ENCODE assay signal across 33 cellular contexts in genomic region chr5:56677693-56678092, GRCh38.
DNase-seq lines count a peak whose midpoint lies in the region; ATAC-seq and TF ChIP-seq lines count a peak whose summit lies in the region.
"Had no signal": no experiment of that assay in that cellular context is flagged by ENCODE, and none has a peak within 500 bp of the region (broad histone marks: within the 10 kb centered on the region; RNA-seq: fewer than 3 reads in every experiment).

No MANE protein-coding gene starts in this region.

- no peak overlapping the region for H3K4ac ChIP-seq in trophoblast cell (ENCODE audit: low read depth, low read length)

- H3K9ac ChIP-seq in trophoblast cell (ENCODE audit: low read length): no peak overlapping the region
- H3K9ac ChIP-seq: BLaER1 had no signal

- no peak overlapping the region for H2BK12ac ChIP-seq in trophoblast cell (ENCODE audit: low read length)

- H2AFZ ChIP-seq in trophoblast cell (ENCODE audit: insufficient read depth, low read length, poor library complexity): no peak overlapping the region
- H2AFZ ChIP-seq: hepatocyte had no signal

- no peak overlapping the region for H4K12ac ChIP-seq in trophoblast cell (ENCODE audit: low read depth, low read length)

- H3K4me2 ChIP-seq in trophoblast cell (ENCODE audit: low read length): no peak overlapping the region
- H3K4me2 ChIP-seq: BLaER1, hepatocyte had no signal

- H3K9me3 Mint-ChIP-seq in CD14-positive monocyte: peaks cover 0 to 5% (median 0%) of the 10 kb centered on the region in 7 donors
- H3K9me3 Mint-ChIP-seq: H9 had no signal

- peaks cover 4 to 6% of the 10 kb centered on the region in 2 experiments for H3K4me1 ChIP-seq in trophoblast cell (ENCODE audit: control insufficient read depth in 1 of 2, insufficient read depth in 2 of 2, low read length in 2 of 2)
- H3K4me1 ChIP-seq: colonic mucosa, gastrocnemius medialis, SJCRH30, stomach had no signal

- H3K14ac ChIP-seq in trophoblast cell (ENCODE audit: low read length): no peak overlapping the region

- H3K4me3 ChIP-seq in choroid plexus epithelial cell (ENCODE audit: low read depth, low read length): no peak overlapping the region
- H3K4me3 ChIP-seq in trophoblast cell (ENCODE audit: low read depth, low read length): no peak overlapping the region
- H3K4me3 ChIP-seq: BLaER1, colonic mucosa, gastrocnemius medialis, hepatocyte, MG63, ovary, Peyer's patch, SJCRH30, stomach, vagina had no signal

- H3K23ac ChIP-seq in trophoblast cell (ENCODE audit: low read length): no peak overlapping the region

- H2BK5ac ChIP-seq in trophoblast cell (ENCODE audit: low read depth, low read length, poor library complexity): no peak overlapping the region

- in situ Hi-C loops in KBM-7 (cut with MboI; ENCODE audit: low pct_unique_long_range_greater_than_20kb, low sequenced_read_pairs): no loop called here

- TF ChIP-seq CTCF in CD14-positive monocyte (IDR thresholded peaks at IDR 0.05): no peak
- TF ChIP-seq CTCF in choroid plexus epithelial cell (conservative IDR thresholded peaks at IDR 0.05; ENCODE audit: low read depth, low read length): no peak

- WGBS in trophoblast cell (ENCODE audit: extremely low coverage, insufficient coverage, insufficient read length): no CpG with 5 or more reads among the region's 1 CpG

- H3K36me3 ChIP-seq in trophoblast cell (ENCODE audit: control insufficient read depth in 1 of 2, insufficient read depth in 2 of 2, low read length in 2 of 2): no peaks in the 10 kb centered on the region
- H3K36me3 ChIP-seq: BLaER1, colonic mucosa, gastrocnemius medialis, MG63, ovary, Peyer's patch, SJCRH30, stomach, vagina had no signal

- peaks cover 3% of the 10 kb centered on the region for H3K79me1 ChIP-seq in trophoblast cell (ENCODE audit: low read length)

- H3K79me2 ChIP-seq in trophoblast cell (ENCODE audit: control insufficient read depth, insufficient read depth, low read length, poor library complexity): no peaks in the 10 kb centered on the region
- H3K79me2 ChIP-seq: hepatocyte had no signal

- no peaks in the 10 kb centered on the region for H3K27me3 ChIP-seq in trophoblast cell (ENCODE audit: insufficient read depth, low read length)
- H3K27me3 ChIP-seq: BLaER1, colonic mucosa, gastrocnemius medialis, hepatocyte, MG63, ovary, Peyer's patch, SJCRH30, stomach, vagina had no signal

- peaks cover 3 to 14% of the 10 kb centered on the region in 2 donors for H3K36me3 Mint-ChIP-seq in CD14-positive monocyte

- H3K27ac ChIP-seq in trophoblast cell (ENCODE audit: low read depth, low read length): no peak overlapping the region
- H3K27ac ChIP-seq: BLaER1, colonic mucosa, gastrocnemius medialis, hepatocyte, ovary, SJCRH30, stomach, vagina had no signal

- intact Hi-C loops in CD14-positive monocyte (cut with micrococcal nuclease): no loop called here

- no peak overlapping the region for H3K4me3 Mint-ChIP-seq in CD14-positive monocyte
- H3K4me3 Mint-ChIP-seq: H9 had no signal

- DNase-seq in CD14-positive monocyte (ENCODE audit: low spot score) (no peak), KBM-7 (peak; percentile 18), choroid plexus epithelial cell (ENCODE audit: low read depth) (peak; percentile 58), renal cortical epithelial cell (ENCODE audit: low read depth) (peak; percentile 51), trophoblast cell (no peak)
- DNase-seq: activated CD4-positive, alpha-beta T cell treated with anti-CD3 and anti-CD28 coated beads for 48 hours; activated CD8-positive, alpha-beta memory T cell treated with anti-CD3 and anti-CD28 coated beads for 24 hours; activated T-cell treated with anti-CD3 and anti-CD28 coated beads for 4 hours; anterior cingulate cortex; colonic mucosa; DMS153; effector memory CD4-positive, alpha-beta T cell; gastrocnemius medialis; H9; KG1; mesenchymal stem cell; MG63; NCI-H1436; NCI-H226; NCI-H526 treated with DMSO at 0.1 percent for 48 hours; NK-92 treated with Interleukin-12 subunit alpha and Interleukin-12 subunit beta, amount 100 ng/mL, for 24 hours; ovary; Peyer's patch; retina; SJCRH30; stomach; T1000 had no signal

- H2AK5ac ChIP-seq in trophoblast cell (ENCODE audit: low read length): no peak overlapping the region

- peak overlapping the region in 4 of 7 donors; percentile 35 to 85 (median 84) for H3K27ac Mint-ChIP-seq in CD14-positive monocyte
- H3K27ac Mint-ChIP-seq: activated naive CD4-positive, alpha-beta T cell treated with anti-CD3 and anti-CD28 coated beads, Interleukin-2, amount 50 U/mL, for 72 hours; H9 had no signal

- H3K9me3 ChIP-seq in trophoblast cell (ENCODE audit: insufficient read depth, low read depth, low read length): no peaks in the 10 kb centered on the region
- H3K9me3 ChIP-seq: colonic mucosa, gastrocnemius medialis, MG63, ovary, Peyer's patch, SJCRH30, stomach, vagina had no signal

- H3K18ac ChIP-seq in trophoblast cell (ENCODE audit: low read length): no peak overlapping the region

- no peak overlapping the region for H4K8ac ChIP-seq in trophoblast cell (ENCODE audit: low read depth, low read length)

- peaks cover 86% of the 10 kb centered on the region for H3K4me1 Mint-ChIP-seq in CD14-positive monocyte

- no peak for ATAC-seq in HG02623 (IDR thresholded peaks at IDR 0.05; ENCODE audit: unreplicated experiment)
- ATAC-seq in GM21423 (IDR thresholded peaks at IDR 0.05; ENCODE audit: unreplicated experiment): no peak
- ATAC-seq: activated naive CD4-positive, alpha-beta T cell treated with anti-CD3 and anti-CD28 coated beads, Interleukin-2, amount 50 U/mL, for 72 hours; gastrocnemius medialis had no signal

- no peak overlapping the region for H2BK120ac ChIP-seq in trophoblast cell (ENCODE audit: insufficient read depth, low read length, poor library complexity)

- H3K27me3 Mint-ChIP-seq in CD14-positive monocyte (ENCODE audit: low read depth in 3 of 3): peaks cover 0 to 5% (median 1%) of the 10 kb centered on the region in 3 donors

- H4K91ac ChIP-seq in trophoblast cell (ENCODE audit: low read depth, low read length): no peak overlapping the region

Comparison
In these comparisons a context has a peak if more than half of its experiments do, and no peak if none do; other contexts are left out.
1. DNase-seq: peak in KBM-7 (single experiment), choroid plexus epithelial cell (single experiment) and renal cortical epithelial cell (single experiment); none in CD14-positive monocyte (single experiment) and trophoblast cell (0 of 2).